8 cellular contexts compared by ENCODE assay signal in genomic region chr9:4299006-4299795, GRCh38. TPM values are rescaled to one million over a fixed set of nuclear protein-coding genes. Genes with fewer than 3 reads are reported as not detected.
DNase-seq lines count a peak whose midpoint lies in the region; ATAC-seq and TF ChIP-seq lines count a peak whose summit lies in the region.

No MANE protein-coding gene starts in this region.

- TF ChIP-seq CTCF in GM12865 (IDR thresholded peaks at IDR 0.05; ENCODE audit: insufficient read depth, low read depth, low read length, missing control alignments) (no peak), astrocyte of the spinal cord (IDR thresholded peaks at IDR 0.05; ENCODE audit: low read depth, low read length) (no peak)

- in situ Hi-C loops in astrocyte of the spinal cord (cut with HindIII; ENCODE audit: low sequenced_read_pairs): no loop called here

- H3K4me3 ChIP-seq in GM12865 (ENCODE audit: low read depth, low read length) (peak overlapping the region; percentile 90), NT2/D1 (ENCODE audit: insufficient read length, low read depth) (peak overlapping the region; percentile 56), astrocyte of the spinal cord (ENCODE audit: low read depth, low read length) (peak overlapping the region; percentile 84), skeletal muscle tissue (ENCODE audit: low read length in 3 of 3) (peak overlapping the region; percentile 83 to 92 (median 91))

- H3K27me3 ChIP-seq in NT2/D1 (ENCODE audit: insufficient read depth, insufficient read length): peaks cover 46% of the 10 kb centered on the region
- H3K27me3 ChIP-seq in skeletal muscle tissue (ENCODE audit: control insufficient read depth in 3 of 3, insufficient read depth in 3 of 3, low read length in 3 of 3): peaks cover 0 to 2% (median 0%) of the 10 kb centered on the region in 3 donors

- DNase-seq in GM12865 (ENCODE audit: low read depth): peak; percentile 23
- DNase-seq in NT2/D1 (ENCODE audit: low read depth, low spot score): peak; percentile 13
- peak; percentile 63 for DNase-seq in astrocyte of the spinal cord (ENCODE audit: low read depth, low spot score)
- peak; percentile 20 for DNase-seq in iPS-NIHi7 (ENCODE audit: extremely low spot score)
- DNase-seq in cortex of kidney (lab: John Stamatoyannopoulos, UW): no peak

- no peaks in the 10 kb centered on the region for H3K4me1 ChIP-seq in NT2/D1 (ENCODE audit: insufficient read depth, insufficient read length)
- H3K4me1 ChIP-seq in skeletal muscle tissue (ENCODE audit: control insufficient read depth in 3 of 3, insufficient read depth in 3 of 3, low read length in 3 of 3): peaks cover 0 to 29% (median 6%) of the 10 kb centered on the region in 3 donors

- H3K9ac ChIP-seq in NT2/D1 (ENCODE audit: insufficient read length, low read depth): peak overlapping the region; percentile 68
- peak overlapping the region; percentile 84 to 92 (median 90) for H3K9ac ChIP-seq in skeletal muscle tissue (ENCODE audit: low read depth in 1 of 3, low read length in 3 of 3)

- H3K36me3 ChIP-seq in NT2/D1 (ENCODE audit: insufficient read depth, insufficient read length, low read length) (no peaks in the 10 kb centered on the region), skeletal muscle tissue (ENCODE audit: control insufficient read depth in 3 of 3, insufficient read depth in 3 of 3, low read length in 3 of 3) (no peaks in the 10 kb centered on the region)

- no peak for ATAC-seq in GM21737 (IDR thresholded peaks at IDR 0.05; ENCODE audit: unreplicated experiment)
- no peak for ATAC-seq in GM18498 (IDR thresholded peaks at IDR 0.05; ENCODE audit: unreplicated experiment)

- H3K27ac ChIP-seq in skeletal muscle tissue (ENCODE audit: low read depth, low read length): peak overlapping the region; percentile 94

- H3K9me3 ChIP-seq in NT2/D1 (ENCODE audit: insufficient read depth, low read length) (no peaks in the 10 kb centered on the region), skeletal muscle tissue (ENCODE audit: control insufficient read depth in 3 of 3, low read length in 3 of 3) (no peaks in the 10 kb centered on the region)

RNA-seq across cellular contexts. Expression of gene GLIS3, which starts 0.7 kb away (rescaled TPM):
- total RNA-seq in skeletal muscle tissue: 2.6 TPM
